In genomic region chr15:85582719-85583089, GRCh38 we compare ENCODE assay signal across 9 cellular contexts.
DNase-seq lines count a peak whose midpoint lies in the region; ATAC-seq and TF ChIP-seq lines count a peak whose summit lies in the region.
"Had no signal": no experiment of that assay in that cellular context is flagged by ENCODE, and none has a peak within 500 bp of the region (broad histone marks: within the 10 kb centered on the region; RNA-seq: fewer than 3 reads in every experiment).

No MANE protein-coding gene starts in this region.

- H3K27me3 ChIP-seq in thyroid gland: no peaks in the 10 kb centered on the region

- TF ChIP-seq CTCF in thyroid gland (IDR thresholded peaks at IDR 0.05) (no peak), osteocyte (IDR thresholded peaks at IDR 0.05) (no peak)

- H3K27me3 Mint-ChIP-seq in activated CD4-positive, alpha-beta T cell treated with anti-CD3 and anti-CD28 coated beads for 36 hours: no peaks in the 10 kb centered on the region
- no peaks in the 10 kb centered on the region for H3K27me3 Mint-ChIP-seq in natural killer cell treated with Interleukin-12 subunit alpha and Interleukin-12 subunit beta and Interleukin-15 and Interleukin-18, amount 100 ng/mL, for 72 hours
- no peaks in the 10 kb centered on the region for H3K27me3 Mint-ChIP-seq in osteocyte (ENCODE audit: unreplicated experiment)

- ATAC-seq in GM18870 (IDR thresholded peaks at IDR 0.05; ENCODE audit: unreplicated experiment) (peak; percentile 20), HG03139 (IDR thresholded peaks at IDR 0.05; ENCODE audit: unreplicated experiment) (peak; percentile 48)
- peak; percentile 72 for ATAC-seq in activated CD4-positive, alpha-beta T cell treated with anti-CD3 and anti-CD28 coated beads for 36 hours
- ATAC-seq in natural killer cell treated with Interleukin-12 subunit alpha and Interleukin-12 subunit beta and Interleukin-15 and Interleukin-18, amount 100 ng/mL, for 72 hours: peak; percentile 71 to 81
- ATAC-seq: Panc1 had no signal

- peak; percentile 81 for DNase-seq in activated CD4-positive, alpha-beta T cell treated with anti-CD3 and anti-CD28 coated beads for 36 hours
- peak; percentile 57 for DNase-seq in effector CD4-positive, alpha-beta T cell
- DNase-seq in natural killer cell treated with Interleukin-12 subunit alpha and Interleukin-12 subunit beta and Interleukin-15 and Interleukin-18, amount 100 ng/mL, for 72 hours (ENCODE audit: low spot score): peak; percentile 69
- DNase-seq in thyroid gland: peak; percentile 35 to 48
- no peak for DNase-seq in osteocyte (ENCODE audit: extremely low spot score, unreplicated experiment)
- no peak for DNase-seq in effector CD8-positive, alpha-beta T cell (lab: John Stamatoyannopoulos, UW)

- TF ChIP-seq POLR2A in thyroid gland (IDR thresholded peaks at IDR 0.05): no peak

- peaks cover 4 to 11% of the 10 kb centered on the region in 2 donors for H3K36me3 ChIP-seq in thyroid gland

- intact Hi-C loops in activated CD4-positive, alpha-beta T cell treated with anti-CD3 and anti-CD28 coated beads for 36 hours (cut with DNase I, micrococcal nuclease): loop anchor here (1.0 to 10.0 kb wide), 20 partner anchors 15 to 600 kb away; partner anchors contain the start of gene PDE8A (in 1 of the 2)
- intact Hi-C loops in thyroid gland (cut with DNase I): loop anchor here (10.0 kb wide), 1 partner anchor 248 kb away; no protein-coding TSS in a partner anchor

- CTCF ChIA-PET in activated CD4-positive, alpha-beta T cell treated with anti-CD3 and anti-CD28 coated beads for 36 hours (lab: Charles Lee): interaction anchor here (0.6 to 3.5 kb wide), 12 partner anchors 26 to 286 kb away, joined by 3 to 16 read pairs (median 5); no protein-coding TSS in a partner anchor

- peak overlapping the region; percentile 87 to 96 (median 96) for H3K27ac ChIP-seq in thyroid gland

- H3K9me3 Mint-ChIP-seq in activated CD4-positive, alpha-beta T cell treated with anti-CD3 and anti-CD28 coated beads for 36 hours (ENCODE audit: low read depth): no peaks in the 10 kb centered on the region
- H3K9me3 Mint-ChIP-seq in natural killer cell treated with Interleukin-12 subunit alpha and Interleukin-12 subunit beta and Interleukin-15 and Interleukin-18, amount 100 ng/mL, for 72 hours: no peaks in the 10 kb centered on the region
- H3K9me3 Mint-ChIP-seq in osteocyte (ENCODE audit: unreplicated experiment): no peaks in the 10 kb centered on the region

- peak overlapping the region; percentile 92 for H3K27ac Mint-ChIP-seq in activated CD4-positive, alpha-beta T cell treated with anti-CD3 and anti-CD28 coated beads for 36 hours
- peak overlapping the region; percentile 94 to 95 for H3K27ac Mint-ChIP-seq in natural killer cell treated with Interleukin-12 subunit alpha and Interleukin-12 subunit beta and Interleukin-15 and Interleukin-18, amount 100 ng/mL, for 72 hours
- no peak overlapping the region for H3K27ac Mint-ChIP-seq in osteocyte (ENCODE audit: unreplicated experiment)

- peaks cover 69 to 82% of the 10 kb centered on the region in 2 donors for H3K4me1 ChIP-seq in thyroid gland

- peak overlapping the region in 1 of 3 donors; percentile 17 for H3K4me3 ChIP-seq in thyroid gland (replicated peaks in 1 of 3)

- H3K4me3 Mint-ChIP-seq in activated CD4-positive, alpha-beta T cell treated with anti-CD3 and anti-CD28 coated beads for 36 hours: peak overlapping the region; percentile 78
- peak overlapping the region; percentile 89 for H3K4me3 Mint-ChIP-seq in natural killer cell treated with Interleukin-12 subunit alpha and Interleukin-12 subunit beta and Interleukin-15 and Interleukin-18, amount 100 ng/mL, for 72 hours
- H3K4me3 Mint-ChIP-seq in osteocyte (ENCODE audit: unreplicated experiment): no peak overlapping the region

- H3K9me3 ChIP-seq in thyroid gland: no peaks in the 10 kb centered on the region

- H3K4me1 Mint-ChIP-seq in activated CD4-positive, alpha-beta T cell treated with anti-CD3 and anti-CD28 coated beads for 36 hours: peaks cover 84% of the 10 kb centered on the region
- peaks cover 74 to 78% of the 10 kb centered on the region in 2 donors for H3K4me1 Mint-ChIP-seq in natural killer cell treated with Interleukin-12 subunit alpha and Interleukin-12 subunit beta and Interleukin-15 and Interleukin-18, amount 100 ng/mL, for 72 hours (ENCODE audit: low read depth in 2 of 2)
- H3K4me1 Mint-ChIP-seq in osteocyte (ENCODE audit: unreplicated experiment): peaks cover 32% of the 10 kb centered on the region

- WGBS in thyroid gland, 2 donors: 66 to 75% methylated on average over 8 of the region's 8 CpGs

- POLR2A ChIA-PET in activated CD4-positive, alpha-beta T cell treated with anti-CD3 and anti-CD28 coated beads for 36 hours (lab: Charles Lee): interaction anchor here (0.5 to 2.5 kb wide), 15 partner anchors 25 to 226 kb away, joined by 3 to 18 read pairs (median 6); no protein-coding TSS in a partner anchor

- H3K36me3 Mint-ChIP-seq in activated CD4-positive, alpha-beta T cell treated with anti-CD3 and anti-CD28 coated beads for 36 hours (ENCODE audit: low read depth): peaks cover 57% of the 10 kb centered on the region
- H3K36me3 Mint-ChIP-seq in natural killer cell treated with Interleukin-12 subunit alpha and Interleukin-12 subunit beta and Interleukin-15 and Interleukin-18, amount 100 ng/mL, for 72 hours: no peaks in the 10 kb centered on the region
- H3K36me3 Mint-ChIP-seq in osteocyte (ENCODE audit: unreplicated experiment): peaks cover 52% of the 10 kb centered on the region

Comparison
In these comparisons a context has a peak if more than half of its experiments do, and no peak if none do; other contexts are left out.
1. ATAC-seq: peak in every context shown above with its lines; median percentile 76 in natural killer cell treated with Interleukin-12 subunit alpha and Interleukin-12 subunit beta and Interleukin-15 and Interleukin-18, amount 100 ng/mL, for 72 hours; 72 in activated CD4-positive, alpha-beta T cell treated with anti-CD3 and anti-CD28 coated beads for 36 hours; 48 in HG03139; 20 in GM18870.
2. DNase-seq: peak in activated CD4-positive, alpha-beta T cell treated with anti-CD3 and anti-CD28 coated beads for 36 hours (single experiment), effector CD4-positive, alpha-beta T cell (single experiment), natural killer cell treated with Interleukin-12 subunit alpha and Interleukin-12 subunit beta and Interleukin-15 and Interleukin-18, amount 100 ng/mL, for 72 hours (single experiment) and thyroid gland (2 of 2); none in osteocyte (single experiment) and effector CD8-positive, alpha-beta T cell (single experiment).